Comparison of ENCODE assay signal across 21 cellular contexts in the genomic region with DNA sequence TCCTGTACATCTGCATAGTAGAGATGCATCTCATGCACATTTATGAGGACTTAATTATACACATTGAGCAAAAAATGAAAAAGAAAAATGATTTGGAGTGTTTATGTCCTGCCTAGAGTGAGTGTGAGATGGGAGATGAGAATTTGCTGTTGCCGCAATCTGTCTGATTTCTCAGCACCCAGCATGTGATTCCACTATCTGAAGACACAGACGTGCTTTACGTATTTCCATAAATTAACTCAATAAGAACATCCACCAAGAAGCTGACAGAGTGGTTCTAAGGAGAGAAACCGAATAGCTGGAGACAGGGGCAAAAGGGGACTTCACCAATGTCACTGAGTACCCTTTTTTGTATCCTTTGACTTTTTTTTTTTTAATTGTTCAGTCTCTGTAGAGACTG. TPM values are rescaled to one million over a fixed set of nuclear protein-coding genes. Genes with fewer than 3 reads are reported as not detected.
DNase-seq lines count a peak whose midpoint lies in the region; ATAC-seq, FAIRE-seq and TF ChIP-seq lines count a peak whose summit lies in the region.
"Had no signal": no experiment of that assay in that cellular context is flagged by ENCODE, and none has a peak within 500 bp of the region (broad histone marks: within the 10 kb centered on the region; RNA-seq: fewer than 3 reads in every experiment).

No MANE protein-coding gene starts in this region.

- POLR2A ChIA-PET in K562 (lab: Yijun Ruan, JAX) = no interaction called here
- POLR2A ChIA-PET in endothelial cell of umbilical vein (lab: Charles Lee) = no interaction called here

- no peaks in the 10 kb centered on the region for H3K27me3 ChIP-seq in K562 (ENCODE audit: control insufficient read depth in 2 of 2, insufficient read depth in 2 of 2, low read length in 2 of 2)
- H3K27me3 ChIP-seq in endothelial cell of umbilical vein (ENCODE audit: control insufficient read depth in 2 of 2, insufficient read depth in 2 of 2, low read length in 2 of 2) = no peaks in the 10 kb centered on the region

- no peak for DNase-seq in activated naive CD8-positive, alpha-beta T cell treated with anti-CD3 and anti-CD28 coated beads for 36 hours
- DNase-seq in K562 (ENCODE audit: extremely low read depth in 1 of 4, low spot score in 3 of 4) = no peak
- DNase-seq in endothelial cell of umbilical vein (ENCODE audit: low read depth, low spot score) = no peak
- no peak for DNase-seq in stimulated activated effector memory CD8-positive, alpha-beta T cell treated with anti-CD3 and anti-CD28 coated beads, Interleukin-12 subunit alpha, Interleukin-12 subunit beta, amount 100 ng/mL, for 72 hours (ENCODE audit: low spot score in 2 of 2)
- no peak for DNase-seq in lower leg skin (ENCODE audit: low spot score in 2 of 2)
- DNase-seq in NCI-H748 (lab: John Stamatoyannopoulos, UW; ENCODE audit: unreplicated experiment) = no peak
- DNase-seq: C1 segment of cervical spinal cord; Caco-2; CD4-positive, CD25-positive, alpha-beta regulatory T cell; CD8-positive, alpha-beta T cell; DMS153; DND-41; GM23248; H7; HCEC 1CT had no signal

- dilution Hi-C loops in endothelial cell of umbilical vein (cut with MboI; ENCODE audit: extremely low pct_ligation_motif_present, low sequenced_read_pairs) = no loop called here

- no peak overlapping the region for H3K4me3 ChIP-seq in K562
- no peak overlapping the region for H3K4me3 ChIP-seq in endothelial cell of umbilical vein (replicated peaks in 1 of 3; ENCODE audit: insufficient read depth in 1 of 3, low read depth in 1 of 3, low read length in 3 of 3)
- H3K4me3 ChIP-seq in lower leg skin (ENCODE audit: low read depth, poor library complexity, severe bottlenecking) = no peak overlapping the region
- H3K4me3 ChIP-seq: GM23248 had no signal

- no peaks in the 10 kb centered on the region for H3K9me3 Mint-ChIP-seq in activated naive CD8-positive, alpha-beta T cell (ENCODE audit: low read depth)
- H3K9me3 Mint-ChIP-seq in activated naive CD8-positive, alpha-beta T cell treated with anti-CD3 and anti-CD28 coated beads for 36 hours = no peaks in the 10 kb centered on the region
- no peaks in the 10 kb centered on the region for H3K9me3 Mint-ChIP-seq in stimulated activated effector memory CD8-positive, alpha-beta T cell treated with anti-CD3 and anti-CD28 coated beads, Interleukin-12 subunit alpha, Interleukin-12 subunit beta, amount 100 ng/mL, for 72 hours
- H3K9me3 Mint-ChIP-seq: CD4-positive, CD25-positive, alpha-beta regulatory T cell; CD8-positive, alpha-beta T cell had no signal

- no peak for TF ChIP-seq EP300 in K562 (IDR thresholded peaks at IDR 0.05; ENCODE audit: low read length)

- TF ChIP-seq POLR2A in K562 (conservative IDR thresholded peaks at IDR 0.05) (no peak), endothelial cell of umbilical vein (IDR thresholded peaks at IDR 0.05; ENCODE audit: low read depth, low read length) (no peak), lower leg skin (IDR thresholded peaks at IDR 0.05) (no peak)

- H3K4me3 Mint-ChIP-seq in activated naive CD8-positive, alpha-beta T cell = no peak overlapping the region
- H3K4me3 Mint-ChIP-seq in activated naive CD8-positive, alpha-beta T cell treated with anti-CD3 and anti-CD28 coated beads for 36 hours = no peak overlapping the region
- H3K4me3 Mint-ChIP-seq in stimulated activated effector memory CD8-positive, alpha-beta T cell treated with anti-CD3 and anti-CD28 coated beads, Interleukin-12 subunit alpha, Interleukin-12 subunit beta, amount 100 ng/mL, for 72 hours = no peak overlapping the region
- H3K4me3 Mint-ChIP-seq: CD4-positive, CD25-positive, alpha-beta regulatory T cell; CD8-positive, alpha-beta T cell had no signal

- no peak for TF ChIP-seq CTCF in K562 (IDR thresholded peaks at IDR 0.05 in 2 of 3, conservative IDR thresholded peaks at IDR 0.05 in 1 of 3; ENCODE audit: insufficient read depth in 2 of 3, low read depth in 1 of 3, low read length in 3 of 3)
- no peak for TF ChIP-seq CTCF in endothelial cell of umbilical vein (IDR thresholded peaks at IDR 0.05; ENCODE audit: extremely low read depth in 1 of 2, insufficient read depth in 1 of 2, low read depth in 1 of 2, low read length in 2 of 2)
- TF ChIP-seq CTCF in lower leg skin (IDR thresholded peaks at IDR 0.05) = no peak

- CTCF ChIA-PET in K562 (lab: Yijun Ruan, JAX; ENCODE audit: low intra/inter-chr PET ratio) = no interaction called here
- CTCF ChIA-PET in endothelial cell of umbilical vein (lab: Charles Lee) = interaction anchor here (1.0 to 4.8 kb wide), 2 partner anchors 13 to 36 kb away, joined by 4 to 59 read pairs; no protein-coding TSS in a partner anchor

- H3K9me1 ChIP-seq in K562 (ENCODE audit: control insufficient read depth, insufficient read depth, low read length) (no peaks in the 10 kb centered on the region), endothelial cell of umbilical vein (replicated peaks; ENCODE audit: control insufficient read depth, extremely low read depth, insufficient read depth, low read length) (no peaks in the 10 kb centered on the region)

- BruUV-seq in K562 (replicated peaks; lab: Mats Ljungman, UMichigan) (no TSS peak), endothelial cell of umbilical vein (replicated peaks; lab: Mats Ljungman, UMichigan) (no TSS peak)

- intact Hi-C loops in K562 (cut with micrococcal nuclease) = no loop called here
- intact Hi-C loops in endothelial cell of umbilical vein (cut with micrococcal nuclease) = no loop called here
- intact Hi-C loops in lower leg skin (cut with DNase I; ENCODE audit: low total_unique reads) = no loop called here

- WGBS in K562 (ENCODE audit: insufficient coverage, low coverage, missing lambda C conversion rate) = 20% methylated on average over 4 of the region's 4 CpGs
- 84 to 91% methylated on average over 4 of the region's 4 CpGs for WGBS in lower leg skin, 2 donors

- no peak; the same call in 2 of the 3 replicates for ATAC-seq in K562
- ATAC-seq in stimulated activated effector memory CD8-positive, alpha-beta T cell treated with anti-CD3 and anti-CD28 coated beads, Interleukin-12 subunit alpha, Interleukin-12 subunit beta, amount 100 ng/mL, for 72 hours = no peak
- ATAC-seq in GM18517 (IDR thresholded peaks at IDR 0.05; ENCODE audit: unreplicated experiment) = no peak
- ATAC-seq: CD8-positive, alpha-beta T cell had no signal

- H3K27me3 Mint-ChIP-seq in activated naive CD8-positive, alpha-beta T cell = no peaks in the 10 kb centered on the region
- H3K27me3 Mint-ChIP-seq in activated naive CD8-positive, alpha-beta T cell treated with anti-CD3 and anti-CD28 coated beads for 36 hours = no peaks in the 10 kb centered on the region
- H3K27me3 Mint-ChIP-seq: CD4-positive, CD25-positive, alpha-beta regulatory T cell had no signal

- H3K9ac ChIP-seq in K562 (ENCODE audit: insufficient read depth in 1 of 2, low read depth in 2 of 2, low read length in 2 of 2) (no peak overlapping the region), endothelial cell of umbilical vein (replicated peaks; ENCODE audit: extremely low read depth, insufficient read depth, low read length) (no peak overlapping the region)
- H3K9ac ChIP-seq: GM23248 had no signal

- peaks cover 31% of the 10 kb centered on the region for H3K36me3 ChIP-seq in K562 (ENCODE audit: control insufficient read depth, insufficient read depth, low read length)
- H3K36me3 ChIP-seq in endothelial cell of umbilical vein (ENCODE audit: control insufficient read depth in 2 of 2, extremely low read depth in 1 of 2, insufficient read depth in 2 of 2, low read length in 2 of 2) = peaks cover 2 to 9% of the 10 kb centered on the region in 2 experiments

- H3K4me2 ChIP-seq in K562 (ENCODE audit: insufficient read depth, low read length) (no peak overlapping the region; the same call in 1 of the 2 replicates), endothelial cell of umbilical vein (ENCODE audit: insufficient read depth, low read length) (no peak overlapping the region)

- in situ Hi-C loops in K562 (cut with MboI) = loop anchor here (25.0 kb wide), 1 partner anchor 305 kb away; the partner anchor contains the start of gene GDF5

- peak overlapping the region; percentile 54 for H3K27ac Mint-ChIP-seq in activated naive CD8-positive, alpha-beta T cell
- H3K27ac Mint-ChIP-seq in activated naive CD8-positive, alpha-beta T cell treated with anti-CD3 and anti-CD28 coated beads for 36 hours = no peak overlapping the region
- peak overlapping the region; percentile 21 for H3K27ac Mint-ChIP-seq in stimulated activated effector memory CD8-positive, alpha-beta T cell treated with anti-CD3 and anti-CD28 coated beads, Interleukin-12 subunit alpha, Interleukin-12 subunit beta, amount 100 ng/mL, for 72 hours
- H3K27ac Mint-ChIP-seq: CD4-positive, CD25-positive, alpha-beta regulatory T cell; CD8-positive, alpha-beta T cell had no signal

- TF ChIP-seq RAD21 in K562 (CRISPR knock-in tag; conservative IDR thresholded peaks at IDR 0.05 in 1 of 2, IDR thresholded peaks at IDR 0.05 in 1 of 2) = no peak

- H3K79me2 ChIP-seq in K562 (ENCODE audit: control insufficient read depth, insufficient read depth, low read length) = no peaks in the 10 kb centered on the region
- no peaks in the 10 kb centered on the region for H3K79me2 ChIP-seq in endothelial cell of umbilical vein (ENCODE audit: control insufficient read depth, insufficient read depth, low read length)

- no peaks in the 10 kb centered on the region for H3K4me1 Mint-ChIP-seq in activated naive CD8-positive, alpha-beta T cell (ENCODE audit: low read depth)
- H3K4me1 Mint-ChIP-seq in activated naive CD8-positive, alpha-beta T cell treated with anti-CD3 and anti-CD28 coated beads for 36 hours = peaks cover 2% of the 10 kb centered on the region
- peaks cover 4% of the 10 kb centered on the region for H3K4me1 Mint-ChIP-seq in stimulated activated effector memory CD8-positive, alpha-beta T cell treated with anti-CD3 and anti-CD28 coated beads, Interleukin-12 subunit alpha, Interleukin-12 subunit beta, amount 100 ng/mL, for 72 hours

- H2AFZ ChIP-seq in K562 (ENCODE audit: low read depth, low read length) = no peak overlapping the region
- no peak overlapping the region for H2AFZ ChIP-seq in endothelial cell of umbilical vein (ENCODE audit: low read depth, low read length)
- H2AFZ ChIP-seq: GM23248 had no signal

- peaks cover 2% of the 10 kb centered on the region for H3K36me3 Mint-ChIP-seq in activated naive CD8-positive, alpha-beta T cell
- H3K36me3 Mint-ChIP-seq in activated naive CD8-positive, alpha-beta T cell treated with anti-CD3 and anti-CD28 coated beads for 36 hours = peaks cover 7% of the 10 kb centered on the region
- peaks cover 100% of the 10 kb centered on the region for H3K36me3 Mint-ChIP-seq in stimulated activated effector memory CD8-positive, alpha-beta T cell treated with anti-CD3 and anti-CD28 coated beads, Interleukin-12 subunit alpha, Interleukin-12 subunit beta, amount 100 ng/mL, for 72 hours

- FAIRE-seq in K562 (lab: Jason Lieb, UNC) (no peak), endothelial cell of umbilical vein (lab: Jason Lieb, UNC) (peak; percentile 12)
- FAIRE-seq: G401.6, GM12892, GM19239, H1 had no signal

- H3K27ac ChIP-seq in K562 (ENCODE audit: extremely low read depth, low read depth, low read length) (no peak overlapping the region), endothelial cell of umbilical vein (ENCODE audit: insufficient read depth, low read depth, low read length) (no peak overlapping the region)
- H3K27ac ChIP-seq: GM23248 had no signal

- H4K20me1 ChIP-seq in K562 (replicated peaks; ENCODE audit: control insufficient read depth, insufficient read depth, low read length) (no peaks in the 10 kb centered on the region), endothelial cell of umbilical vein (replicated peaks; ENCODE audit: control insufficient read depth, extremely low read depth, insufficient read depth, low read length) (no peaks in the 10 kb centered on the region)

- no peaks in the 10 kb centered on the region for H3K9me3 ChIP-seq in K562 (replicated peaks; ENCODE audit: control insufficient read depth, insufficient read depth, low read depth, low read length)
- no peaks in the 10 kb centered on the region for H3K9me3 ChIP-seq in endothelial cell of umbilical vein (replicated peaks; ENCODE audit: control insufficient read depth, insufficient read depth, low read length)
- H3K9me3 ChIP-seq: Caco-2 had no signal

- H3K4me1 ChIP-seq in K562 (replicated peaks in 1 of 2; ENCODE audit: control insufficient read depth in 2 of 2, insufficient read depth in 2 of 2, low read length in 2 of 2) (peaks cover 0 to 7% of the 10 kb centered on the region in 2 experiments; a peak in 2 of 5 replicates), endothelial cell of umbilical vein (ENCODE audit: control insufficient read depth, extremely low read depth, insufficient read depth, low read length) (peaks cover 48% of the 10 kb centered on the region)

RNA-seq across cellular contexts. Expression of gene EDEM2, which starts 15.2 kb away (rescaled TPM):
- 10 to 100 TPM; 15.3 to 15.9 TPM for total RNA-seq in activated naive CD8-positive, alpha-beta T cell treated with anti-CD3 and anti-CD28 coated beads for 36 hours
- total RNA-seq in K562 (2011; cell fraction: chromatin; rRNA removed; ENCODE audit: low replicate concordance) = 8.9 and 14.8 TPM in 2 replicates
- total RNA-seq in K562 (2011; cell fraction: nucleolus; rRNA removed) = 12.9 and 17.7 TPM in 2 replicates
- total RNA-seq in K562 (2011; cell fraction: nucleoplasm; rRNA removed) = 14.7 and 15.8 TPM in 2 replicates
- 10.1 and 13.3 TPM in 2 replicates for total RNA-seq in K562 (2014; rRNA removed)
- total RNA-seq in K562 (2014; rRNA removed; fragmentation: Illumina TruSeq; extraction: Trizol) = 8.6 and 9.7 TPM in 2 replicates
- total RNA-seq in K562 (2015; rRNA removed; fragmentation: Illumina TruSeq; extraction: Trizol) = 10.9 and 11.2 TPM in 2 replicates
- total RNA-seq in K562 (2021) = 9.8 and 10.4 TPM in 2 replicates
- 6.9 and 8.8 TPM in 2 replicates for polyA plus RNA-seq in K562 (2011; rRNA removed)
- polyA plus RNA-seq in K562 (2011; cell fraction: cytosol; rRNA removed) = 6.7 and 7.4 TPM in 2 replicates
- polyA plus RNA-seq in K562 (2011; cell fraction: nucleus; rRNA removed) = 11.6 and 12.1 TPM in 2 replicates
- polyA plus RNA-seq in K562 (2012) = 12.0 and 25.9 TPM in 2 replicates
- 10.3 and 11.0 TPM in 2 replicates for polyA plus RNA-seq in K562 (2014; fragmentation: Illumina TruSeq; extraction: Trizol)
- 1 to 10 TPM; 7.3 to 9.1 TPM for polyA plus RNA-seq in K562 (2014; fragmentation: Nextera tagmentation; extraction: Ambion mirVana)
- polyA plus RNA-seq in K562 (2014; rRNA removed) = 5.5 and 6.9 TPM in 2 replicates
- 5.5 TPM in 2 replicates for polyA minus RNA-seq in K562 (2011; rRNA and poly(A)+ RNA removed)
- polyA minus RNA-seq in K562 (2011; cell fraction: cytosol; rRNA and poly(A)+ RNA removed) = 4.8 and 5.4 TPM in 2 replicates
- 2.7 and 3.4 TPM in 2 replicates for polyA minus RNA-seq in K562 (2011; cell fraction: nucleus; rRNA and poly(A)+ RNA removed)
- 37.5 and 39.5 TPM in 2 replicates for total RNA-seq in endothelial cell of umbilical vein
- 29.1 and 30.1 TPM in 2 replicates for polyA plus RNA-seq in endothelial cell of umbilical vein
- polyA plus RNA-seq in endothelial cell of umbilical vein (2011; cell fraction: cytosol; rRNA removed) = 33.9 and 35.0 TPM in 2 replicates
- 23.0 and 25.4 TPM in 2 replicates for polyA plus RNA-seq in endothelial cell of umbilical vein (2011; cell fraction: nucleus; rRNA removed)
- 46.6 and 49.7 TPM in 2 replicates for polyA plus RNA-seq in endothelial cell of umbilical vein (2012)
- 22.1 and 23.2 TPM in 2 replicates for polyA minus RNA-seq in endothelial cell of umbilical vein
- 12.5 TPM for polyA minus RNA-seq in endothelial cell of umbilical vein (2011; cell fraction: cytosol; rRNA and poly(A)+ RNA removed)
- 5.7 and 5.9 TPM in 2 replicates for polyA minus RNA-seq in endothelial cell of umbilical vein (2011; cell fraction: nucleus; rRNA and poly(A)+ RNA removed)
- total RNA-seq in lower leg skin = 10 to 100 TPM in 3 of 4 donors, 1 to 10 TPM in 1; 8.8 to 18.7 (median 16.6) TPM

RNA-seq across cellular contexts. Expression of gene TRPC4AP, which starts 39.3 kb away (rescaled TPM):
- 10 to 100 TPM; 39.6 to 43.1 TPM for total RNA-seq in activated naive CD8-positive, alpha-beta T cell treated with anti-CD3 and anti-CD28 coated beads for 36 hours
- total RNA-seq in K562 (2011; cell fraction: chromatin; rRNA removed; ENCODE audit: low replicate concordance) = 144 and 200 TPM in 2 replicates
- total RNA-seq in K562 (2011; cell fraction: nucleolus; rRNA removed) = 104 and 109 TPM in 2 replicates
- 81.8 and 94.8 TPM in 2 replicates for total RNA-seq in K562 (2011; cell fraction: nucleoplasm; rRNA removed)
- total RNA-seq in K562 (2014; rRNA removed) (27.8 and 30.4 TPM in 2 replicates), K562 (2014; rRNA removed; fragmentation: Illumina TruSeq; extraction: Trizol) (30.8 and 31.4 TPM in 2 replicates), K562 (2015; rRNA removed; fragmentation: Illumina TruSeq; extraction: Trizol) (33.2 and 33.3 TPM in 2 replicates), K562 (2021) (52.4 and 55.9 TPM in 2 replicates), endothelial cell of umbilical vein (88.3 and 89.0 TPM in 2 replicates), lower leg skin (10 to 100 TPM; 40.3 to 64.5 (median 50.0) TPM)
- polyA plus RNA-seq in K562 (2011; rRNA removed) (70.3 and 92.0 TPM in 2 replicates), K562 (2014; fragmentation: Illumina TruSeq; extraction: Trizol) (49.1 and 53.7 TPM in 2 replicates), K562 (2014; fragmentation: Nextera tagmentation; extraction: Ambion mirVana) (1 to 10 TPM; 2.3 to 3.6 TPM), K562 (2014; rRNA removed) (54.4 and 55.0 TPM in 2 replicates), endothelial cell of umbilical vein (103 and 104 TPM in 2 replicates)
- 72.8 and 74.0 TPM in 2 replicates for polyA plus RNA-seq in K562 (2011; cell fraction: cytosol; rRNA removed)
- polyA plus RNA-seq in K562 (2011; cell fraction: nucleus; rRNA removed) = 202 and 245 TPM in 2 replicates
- polyA plus RNA-seq in K562 (2012) = 41.4 and 126 TPM in 2 replicates
- polyA minus RNA-seq in K562 (2011; rRNA and poly(A)+ RNA removed) = 79.0 and 79.5 TPM in 2 replicates
- 42.6 and 43.7 TPM in 2 replicates for polyA minus RNA-seq in K562 (2011; cell fraction: cytosol; rRNA and poly(A)+ RNA removed)
- polyA minus RNA-seq in K562 (2011; cell fraction: nucleus; rRNA and poly(A)+ RNA removed) = 37.8 and 72.4 TPM in 2 replicates
- polyA plus RNA-seq in endothelial cell of umbilical vein (2011; cell fraction: cytosol; rRNA removed) = 85.0 and 88.2 TPM in 2 replicates
- polyA plus RNA-seq in endothelial cell of umbilical vein (2011; cell fraction: nucleus; rRNA removed) = 171 and 185 TPM in 2 replicates
- polyA plus RNA-seq in endothelial cell of umbilical vein (2012) = 88.8 and 90.4 TPM in 2 replicates
- polyA minus RNA-seq in endothelial cell of umbilical vein = 120 and 131 TPM in 2 replicates
- 43.6 TPM for polyA minus RNA-seq in endothelial cell of umbilical vein (2011; cell fraction: cytosol; rRNA and poly(A)+ RNA removed)
- 51.8 and 70.5 TPM in 2 replicates for polyA minus RNA-seq in endothelial cell of umbilical vein (2011; cell fraction: nucleus; rRNA and poly(A)+ RNA removed)

RNA-seq across cellular contexts. Expression of gene PROCR, which starts 39.9 kb away (rescaled TPM):
- 1 to 10 TPM; 4.4 to 4.5 TPM for total RNA-seq in activated naive CD8-positive, alpha-beta T cell treated with anti-CD3 and anti-CD28 coated beads for 36 hours
- total RNA-seq in K562 (2011; cell fraction: chromatin; rRNA removed; ENCODE audit: low replicate concordance) = 2.5 and 7.2 TPM in 2 replicates
- total RNA-seq in K562 (2011; cell fraction: nucleolus; rRNA removed) = 10.1 and 13.0 TPM in 2 replicates
- 7.0 and 8.1 TPM in 2 replicates for total RNA-seq in K562 (2011; cell fraction: nucleoplasm; rRNA removed)
- total RNA-seq in K562 (2014; rRNA removed) (4.9 and 5.7 TPM in 2 replicates), K562 (2014; rRNA removed; fragmentation: Illumina TruSeq; extraction: Trizol) (3.4 and 3.7 TPM in 2 replicates), K562 (2015; rRNA removed; fragmentation: Illumina TruSeq; extraction: Trizol) (3.8 and 4.0 TPM in 2 replicates), K562 (2021) (4.1 and 4.5 TPM in 2 replicates), endothelial cell of umbilical vein (228 and 251 TPM in 2 replicates), lower leg skin (10 to 100 TPM in 3 of 4 donors, 1 to 10 TPM in 1; 5.7 to 32.2 (median 26.1) TPM)
- polyA plus RNA-seq in K562 (2011; rRNA removed) (5.3 and 7.1 TPM in 2 replicates), K562 (2014; fragmentation: Illumina TruSeq; extraction: Trizol) (3.6 and 4.6 TPM in 2 replicates), K562 (2014; fragmentation: Nextera tagmentation; extraction: Ambion mirVana) (1 to 10 TPM; 1.6 to 2.6 TPM), K562 (2014; rRNA removed) (6.1 and 9.6 TPM in 2 replicates), endothelial cell of umbilical vein (376 and 414 TPM in 2 replicates)
- polyA plus RNA-seq in K562 (2011; cell fraction: cytosol; rRNA removed) = 6.2 and 20.5 TPM in 2 replicates
- polyA plus RNA-seq in K562 (2011; cell fraction: nucleus; rRNA removed) = 2.5 and 4.1 TPM in 2 replicates
- polyA plus RNA-seq in K562 (2012) = 5.5 and 7.4 TPM in 2 replicates
- 2.6 and 3.9 TPM in 2 replicates for polyA minus RNA-seq in K562 (2011; rRNA and poly(A)+ RNA removed)
- polyA minus RNA-seq in K562 (2011; cell fraction: cytosol; rRNA and poly(A)+ RNA removed) = 2.5 and 3.1 TPM in 2 replicates
- 0.81 and 1.3 TPM in 2 replicates for polyA minus RNA-seq in K562 (2011; cell fraction: nucleus; rRNA and poly(A)+ RNA removed)
- polyA plus RNA-seq in endothelial cell of umbilical vein (2011; cell fraction: cytosol; rRNA removed) = 280 and 408 TPM in 2 replicates
- 149 and 172 TPM in 2 replicates for polyA plus RNA-seq in endothelial cell of umbilical vein (2011; cell fraction: nucleus; rRNA removed)
- 386 and 422 TPM in 2 replicates for polyA plus RNA-seq in endothelial cell of umbilical vein (2012)
- polyA minus RNA-seq in endothelial cell of umbilical vein = 229 and 241 TPM in 2 replicates
- polyA minus RNA-seq in endothelial cell of umbilical vein (2011; cell fraction: cytosol; rRNA and poly(A)+ RNA removed) = 18.9 TPM
- polyA minus RNA-seq in endothelial cell of umbilical vein (2011; cell fraction: nucleus; rRNA and poly(A)+ RNA removed) = 92.7 and 104 TPM in 2 replicates
- total RNA-seq: CD4-positive, CD25-positive, alpha-beta regulatory T cell had no signal
